20 cellular contexts compared by ENCODE assay signal in the genomic region with DNA sequence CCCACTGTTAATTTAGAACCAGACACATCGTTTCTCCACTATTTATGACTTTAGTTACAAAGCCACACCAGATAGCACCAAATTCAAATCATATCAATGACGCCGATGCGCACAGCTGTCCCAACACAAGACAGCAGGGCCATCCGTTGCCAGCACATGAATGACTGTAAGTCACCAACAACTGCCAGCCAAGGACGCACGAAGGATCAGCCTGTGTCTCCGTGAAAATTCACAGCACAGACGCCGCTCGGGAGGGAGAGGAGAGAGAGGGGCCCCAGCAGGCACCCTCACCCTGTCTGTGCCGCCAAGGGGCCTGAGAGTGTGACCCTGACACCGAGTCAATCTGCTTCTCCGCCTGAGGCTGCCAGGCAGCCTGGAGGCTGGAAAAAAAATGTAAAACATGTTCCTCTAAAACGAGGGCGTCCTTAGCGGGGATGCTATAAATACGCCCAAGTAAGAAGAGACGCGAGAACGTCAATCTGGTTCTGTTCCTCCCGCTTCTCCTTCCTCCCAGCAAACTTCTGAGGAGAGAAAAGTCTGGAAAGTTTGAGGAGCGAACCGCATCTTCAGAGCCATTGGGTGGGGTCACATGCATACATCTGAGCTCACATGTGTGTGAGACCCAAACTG.
DNase-seq lines count a peak whose midpoint lies in the region; ATAC-seq, FAIRE-seq and TF ChIP-seq lines count a peak whose summit lies in the region.
"Had no signal": no experiment of that assay in that cellular context is flagged by ENCODE, and none has a peak within 500 bp of the region (broad histone marks: within the 10 kb centered on the region; RNA-seq: fewer than 3 reads in every experiment).

No MANE protein-coding gene starts in this region.

- H3K36me3 Mint-ChIP-seq in WTC11 (no peaks in the 10 kb centered on the region), progenitor cell of endocrine pancreas (ENCODE audit: insufficient read depth) (no peaks in the 10 kb centered on the region)
- H3K36me3 Mint-ChIP-seq in stimulated activated memory B cell treated with anti-CD40 and anti-IgM and Interleukin-4, amounts not matched to agents 10 μg/mL and 1 μg/mL and 100 μg/mL, for 72 hours = no peaks in the 10 kb centered on the region
- H3K36me3 Mint-ChIP-seq: CD4-positive, alpha-beta memory T cell had no signal

- no peak for DNase-seq in WTC11 (ENCODE audit: low spot score)
- DNase-seq in kidney = peak; percentile 39
- DNase-seq in occipital lobe (lab: John Stamatoyannopoulos, UW) = peak; percentile 40
- peak; percentile 36 for DNase-seq in superior temporal gyrus (ENCODE audit: extremely low spot score)
- DNase-seq in NCI-H2029 (lab: John Stamatoyannopoulos, UW) = no peak
- DNase-seq in progenitor cell of endocrine pancreas (ENCODE audit: low spot score, unreplicated experiment) = no peak
- no peak for DNase-seq in mesenchymal stem cell
- DNase-seq: C1 segment of cervical spinal cord; Calu3; CD4-positive, alpha-beta memory T cell; COR-L47; DMS53; DMS79 treated with DMSO at 0.1 percent for 48 hours; GF-D8; GM23248; HCEC 1CT had no signal

- no peak overlapping the region for H3K9ac ChIP-seq in kidney (ENCODE audit: low read length in 2 of 2)
- no peak overlapping the region for H3K9ac ChIP-seq in mesenchymal stem cell (ENCODE audit: low read length)
- H3K9ac ChIP-seq: GM23248 had no signal

- POLR2A ChIA-PET in WTC11 (lab: Charles Lee) = no interaction called here

- H3K27ac ChIP-seq in kidney (ENCODE audit: low read depth in 2 of 2, low read length in 2 of 2) (no peak overlapping the region), mesenchymal stem cell (ENCODE audit: low read length, poor library complexity, severe bottlenecking) (no peak overlapping the region)
- H3K27ac ChIP-seq: GM23248 had no signal

- H3K4ac ChIP-seq in mesenchymal stem cell (ENCODE audit: low read depth in 1 of 2, low read length in 2 of 2) = no peak overlapping the region

- H3K9me3 Mint-ChIP-seq in WTC11 (0 out of 2 replicates have a peak, but pooled peaks cover 7% of the 10 kb centered on the region), progenitor cell of endocrine pancreas (ENCODE audit: low read depth) (no peaks in the 10 kb centered on the region)
- H3K9me3 Mint-ChIP-seq in stimulated activated memory B cell treated with anti-CD40 and anti-IgM and Interleukin-4, amounts not matched to agents 10 μg/mL and 1 μg/mL and 100 μg/mL, for 72 hours = peaks cover 2% of the 10 kb centered on the region
- H3K9me3 Mint-ChIP-seq: CD4-positive, alpha-beta memory T cell had no signal

- H3K14ac ChIP-seq in mesenchymal stem cell (ENCODE audit: low read length in 2 of 2) = no peak overlapping the region

- H2BK5ac ChIP-seq in mesenchymal stem cell (ENCODE audit: low read depth, low read length, poor library complexity, severe bottlenecking) = no peak overlapping the region

- no peak overlapping the region for H3K23ac ChIP-seq in mesenchymal stem cell (ENCODE audit: low read length in 2 of 2)

- H3K4me2 ChIP-seq in mesenchymal stem cell (ENCODE audit: low read length, poor library complexity, severe bottlenecking) = no peak overlapping the region

- ATAC-seq in WTC11 = no peak
- ATAC-seq in stimulated activated memory B cell treated with anti-CD40 and anti-IgM and Interleukin-4, amounts not matched to agents 10 μg/mL and 1 μg/mL and 100 μg/mL, for 72 hours = no peak

- no peaks in the 10 kb centered on the region for H3K27me3 Mint-ChIP-seq in WTC11 (ENCODE audit: low read depth)
- H3K27me3 Mint-ChIP-seq in stimulated activated memory B cell treated with anti-CD40 and anti-IgM and Interleukin-4, amounts not matched to agents 10 μg/mL and 1 μg/mL and 100 μg/mL, for 72 hours = peaks cover 30% of the 10 kb centered on the region
- H3K27me3 Mint-ChIP-seq in progenitor cell of endocrine pancreas = peaks cover 6% of the 10 kb centered on the region

- H3K27ac Mint-ChIP-seq in WTC11 (0 out of 2 replicates have a peak overlapping the region, but pooled peaks have one; percentile 43), progenitor cell of endocrine pancreas (no peak overlapping the region)
- H3K27ac Mint-ChIP-seq in stimulated activated memory B cell treated with anti-CD40 and anti-IgM and Interleukin-4, amounts not matched to agents 10 μg/mL and 1 μg/mL and 100 μg/mL, for 72 hours = no peak overlapping the region
- H3K27ac Mint-ChIP-seq: CD4-positive, alpha-beta memory T cell had no signal

- H3K4me1 ChIP-seq in kidney (ENCODE audit: control insufficient read depth in 1 of 2, insufficient read depth in 1 of 2, low read depth in 1 of 2, low read length in 2 of 2) (no peaks in the 10 kb centered on the region), mesenchymal stem cell (ENCODE audit: control insufficient read depth, insufficient read depth, low read depth, low read length) (no peaks in the 10 kb centered on the region)

- H3K4me3 Mint-ChIP-seq in WTC11 (no peak overlapping the region), progenitor cell of endocrine pancreas (ENCODE audit: low read depth) (no peak overlapping the region)
- H3K4me3 Mint-ChIP-seq in stimulated activated memory B cell treated with anti-CD40 and anti-IgM and Interleukin-4, amounts not matched to agents 10 μg/mL and 1 μg/mL and 100 μg/mL, for 72 hours = no peak overlapping the region
- H3K4me3 Mint-ChIP-seq: CD4-positive, alpha-beta memory T cell had no signal

- H3K9me3 ChIP-seq in kidney (ENCODE audit: control insufficient read depth in 1 of 2, low read length in 2 of 2) (no peaks in the 10 kb centered on the region), mesenchymal stem cell (ENCODE audit: control insufficient read depth, low read length) (peaks cover 11% of the 10 kb centered on the region)

- H3K79me1 ChIP-seq in mesenchymal stem cell (replicated peaks; ENCODE audit: low read length, poor library complexity, severe bottlenecking) = no peaks in the 10 kb centered on the region

- H2BK120ac ChIP-seq in mesenchymal stem cell (ENCODE audit: low read depth, low read length) = no peak overlapping the region

- 87% methylated on average over 24 of the region's 24 CpGs for WGBS in mesenchymal stem cell

- H3K27me3 ChIP-seq in mesenchymal stem cell (ENCODE audit: control insufficient read depth in 1 of 2, insufficient read depth in 1 of 2, low read length in 2 of 2) = peaks cover 0 to 5% of the 10 kb centered on the region in 2 experiments

- no peak overlapping the region for H2BK15ac ChIP-seq in mesenchymal stem cell (ENCODE audit: low read depth, poor library complexity, severe bottlenecking)

- H3K4me1 Mint-ChIP-seq in WTC11 (peaks cover 39% of the 10 kb centered on the region), progenitor cell of endocrine pancreas (ENCODE audit: low read depth) (peaks cover 4% of the 10 kb centered on the region)
- no peaks in the 10 kb centered on the region for H3K4me1 Mint-ChIP-seq in stimulated activated memory B cell treated with anti-CD40 and anti-IgM and Interleukin-4, amounts not matched to agents 10 μg/mL and 1 μg/mL and 100 μg/mL, for 72 hours
- H3K4me1 Mint-ChIP-seq: CD4-positive, alpha-beta memory T cell had no signal

- FAIRE-seq in kidney (lab: Jason Lieb, UNC) = no peak
- FAIRE-seq: GM12891, GM18507, H54 had no signal

- H3K36me3 ChIP-seq in kidney (ENCODE audit: control insufficient read depth in 1 of 2, insufficient read depth in 2 of 2, low read length in 2 of 2) (no peaks in the 10 kb centered on the region), mesenchymal stem cell (ENCODE audit: control insufficient read depth in 1 of 2, insufficient read depth in 2 of 2, low read depth in 1 of 2, low read length in 2 of 2) (no peaks in the 10 kb centered on the region)

- CTCF ChIA-PET in WTC11 (lab: Charles Lee) = interaction anchor here (2.2 kb wide), 1 partner anchor 19 kb away, joined by 6 read pairs; no protein-coding TSS in a partner anchor

- no peak overlapping the region for H2AK5ac ChIP-seq in mesenchymal stem cell (ENCODE audit: low read length, severe bottlenecking)

- H4K8ac ChIP-seq in mesenchymal stem cell (ENCODE audit: low read length) = no peak overlapping the region

- H2AFZ ChIP-seq in mesenchymal stem cell (ENCODE audit: low read depth, low read length) = no peak overlapping the region
- H2AFZ ChIP-seq: GM23248 had no signal

- H4K91ac ChIP-seq in mesenchymal stem cell (ENCODE audit: low read length) = no peak overlapping the region

- H3K4me3 ChIP-seq in kidney (ENCODE audit: low read length in 2 of 2) (no peak overlapping the region), mesenchymal stem cell (ENCODE audit: insufficient read depth in 1 of 2, low read depth in 1 of 2, low read length in 2 of 2) (no peak overlapping the region)
- H3K4me3 ChIP-seq: GM23248 had no signal

- TF ChIP-seq CTCF in WTC11 (IDR thresholded peaks at IDR 0.05) = no peak
- TF ChIP-seq CTCF in kidney (IDR thresholded peaks at IDR 0.05; ENCODE audit: borderline replicate concordance, extremely low read depth, insufficient read depth) = no peak
- no peak for TF ChIP-seq CTCF in progenitor cell of endocrine pancreas (IDR thresholded peaks at IDR 0.05; ENCODE audit: unreplicated experiment)

- H2BK12ac ChIP-seq in mesenchymal stem cell (ENCODE audit: low read length in 2 of 2) = no peak overlapping the region

- intact Hi-C loops in kidney (cut with DNase I) = no loop called here

- no peak overlapping the region for H3K18ac ChIP-seq in mesenchymal stem cell (ENCODE audit: low read depth in 1 of 2, low read length in 2 of 2)

TF ChIP-seq in WTC11, 78 proteins besides CTCF, POLR2A, EP300 and RAD21:
- TF ChIP-seq OVOL2 (CRISPR knock-in tag; IDR thresholded peaks at IDR 0.05; ENCODE audit: borderline replicate concordance) = no peak
- TF ChIP-seq, protein P1, sequence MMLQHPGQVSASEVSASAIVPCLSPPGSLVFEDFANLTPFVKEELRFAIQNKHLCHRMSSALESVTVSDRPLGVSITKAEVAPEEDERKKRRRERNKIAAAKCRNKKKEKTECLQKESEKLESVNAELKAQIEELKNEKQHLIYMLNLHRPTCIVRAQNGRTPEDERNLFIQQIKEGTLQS (CRISPR knock-in tag; conservative IDR thresholded peaks at IDR 0.05) = no peak

Comparison
In these comparisons a context has a peak if more than half of its experiments do, and no peak if none do; other contexts are left out.
1. DNase-seq: peak in kidney (single experiment), occipital lobe (single experiment) and superior temporal gyrus (single experiment); none in WTC11 (single experiment), NCI-H2029 (single experiment), progenitor cell of endocrine pancreas (single experiment) and mesenchymal stem cell (single experiment).